In the genomic region with DNA sequence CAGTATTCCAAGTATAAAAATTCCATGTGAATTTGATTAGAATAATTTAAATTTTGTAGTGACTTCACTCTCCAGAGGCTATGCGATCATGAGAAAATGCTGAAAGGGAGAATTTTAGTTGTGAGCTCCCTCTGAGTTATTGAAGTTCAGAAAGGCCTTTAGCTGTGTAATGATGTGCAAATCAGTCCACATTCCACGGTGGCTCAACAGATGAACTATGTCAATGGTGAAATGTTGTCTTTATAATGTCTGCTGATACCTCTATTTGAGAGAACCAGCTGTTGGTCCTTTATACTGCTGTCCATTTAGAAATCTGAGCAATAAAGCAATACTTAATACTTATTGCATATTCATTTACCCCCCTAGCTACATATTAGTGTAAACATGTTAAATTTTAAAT, we compare ENCODE assay signal across 24 cellular contexts. TPM values are rescaled to one million over a fixed set of nuclear protein-coding genes. Genes with fewer than 3 reads are reported as not detected.
"Had no signal": no experiment of that assay in that cellular context is flagged by ENCODE, and none has a peak within 500 bp of the region (broad histone marks: within the 10 kb centered on the region; RNA-seq: fewer than 3 reads in every experiment).

No MANE protein-coding gene starts in this region.

- H3K27me3 ChIP-seq: breast epithelium, pancreas, right atrium auricular region, stomach, suprapubic skin, tibial nerve had no signal

- H3K4me3 ChIP-seq: breast epithelium, coronary artery, left ventricle myocardium inferior, pancreas, psoas muscle, right atrium auricular region, stomach, suprapubic skin, tibial nerve had no signal

- H3K36me3 ChIP-seq: breast epithelium, left ventricle myocardium inferior, pancreas, right atrium auricular region, stomach, suprapubic skin, tibial nerve had no signal

- H3K27ac ChIP-seq: breast epithelium, coronary artery, epithelial cell of prostate, left ventricle myocardium inferior, pancreas, psoas muscle, right atrium auricular region, stomach, suprapubic skin, tibial nerve had no signal

- H3K4me1 Mint-ChIP-seq: activated CD8-positive, alpha-beta memory T cell treated with anti-CD3 and anti-CD28 coated beads, Interleukin-2, amount 10 ng/mL, durations not matched to agents 7 days and 5 days; central memory CD8-positive, alpha-beta T cell; immature natural killer cell had no signal

- DNase-seq: activated CD4-positive, alpha-beta T cell treated with anti-CD3 and anti-CD28 coated beads for 48 hours; activated CD8-positive, alpha-beta memory T cell treated with anti-CD3 and anti-CD28 coated beads, Interleukin-2, amount 10 ng/mL, durations not matched to agents 7 days and 5 days; activated CD8-positive, alpha-beta T cell treated with anti-CD3 and anti-CD28 coated beads for 36 hours; activated gamma-delta T cell; foreskin melanocyte; immature natural killer cell; kidney glomerular epithelial cell; left ventricle myocardium inferior; midbrain; pancreas; psoas muscle; stimulated activated CD4-positive, alpha-beta T cell treated with anti-CD3 and anti-CD28 coated beads, Interleukin-4, amount 100 ng/mL, for 24 hours; stomach had no signal

- H3K9me3 ChIP-seq: breast epithelium, left ventricle myocardium inferior, pancreas, psoas muscle, right atrium auricular region, stomach, suprapubic skin, tibial nerve had no signal

- H3K27me3 Mint-ChIP-seq: central memory CD8-positive, alpha-beta T cell had no signal

- H3K4me3 Mint-ChIP-seq: activated CD8-positive, alpha-beta memory T cell treated with anti-CD3 and anti-CD28 coated beads, Interleukin-2, amount 10 ng/mL, durations not matched to agents 7 days and 5 days; activated CD8-positive, alpha-beta T cell treated with anti-CD3 and anti-CD28 coated beads for 36 hours; activated naive CD8-positive, alpha-beta T cell; activated T-helper 1 cell treated with anti-CD3 and anti-CD28 coated beads, Interleukin-12 subunit alpha, Interleukin-12 subunit beta, Interleukin-2, Interleukin-4 antibody, amounts not matched to agents 30 ng/mL and 10 ng/mL and 1 ng/mL, durations not matched to agents 14 hours and 24 hours and 36 hours; central memory CD8-positive, alpha-beta T cell; immature natural killer cell; natural killer cell treated with Interleukin-12 subunit alpha and Interleukin-12 subunit beta and Interleukin-15 and Interleukin-18, amount 100 ng/mL, for 72 hours had no signal

- ATAC-seq: activated CD8-positive, alpha-beta memory T cell treated with anti-CD3 and anti-CD28 coated beads, Interleukin-2, amount 10 ng/mL, durations not matched to agents 7 days and 5 days; activated CD8-positive, alpha-beta T cell treated with anti-CD3 and anti-CD28 coated beads for 36 hours; natural killer cell treated with Interleukin-12 subunit alpha and Interleukin-12 subunit beta and Interleukin-15 and Interleukin-18, amount 100 ng/mL, for 72 hours; pancreas; psoas muscle had no signal

- H3K36me3 Mint-ChIP-seq: activated CD8-positive, alpha-beta memory T cell treated with anti-CD3 and anti-CD28 coated beads, Interleukin-2, amount 10 ng/mL, durations not matched to agents 7 days and 5 days; activated naive CD8-positive, alpha-beta T cell; immature natural killer cell; natural killer cell treated with Interleukin-12 subunit alpha and Interleukin-12 subunit beta and Interleukin-15 and Interleukin-18, amount 100 ng/mL, for 72 hours had no signal

- H3K27ac Mint-ChIP-seq: activated CD8-positive, alpha-beta memory T cell treated with anti-CD3 and anti-CD28 coated beads, Interleukin-2, amount 10 ng/mL, durations not matched to agents 7 days and 5 days; activated CD8-positive, alpha-beta T cell treated with anti-CD3 and anti-CD28 coated beads for 36 hours; activated naive CD8-positive, alpha-beta T cell; activated T-helper 1 cell treated with anti-CD3 and anti-CD28 coated beads, Interleukin-12 subunit alpha, Interleukin-12 subunit beta, Interleukin-2, Interleukin-4 antibody, amounts not matched to agents 30 ng/mL and 10 ng/mL and 1 ng/mL, durations not matched to agents 14 hours and 24 hours and 36 hours; immature natural killer cell; natural killer cell treated with Interleukin-12 subunit alpha and Interleukin-12 subunit beta and Interleukin-15 and Interleukin-18, amount 100 ng/mL, for 72 hours had no signal

- H3K4me1 ChIP-seq: breast epithelium, left ventricle myocardium inferior, psoas muscle, stomach, suprapubic skin had no signal

- H3K9me3 Mint-ChIP-seq: activated CD8-positive, alpha-beta T cell treated with anti-CD3 and anti-CD28 coated beads for 36 hours; activated T-helper 1 cell treated with anti-CD3 and anti-CD28 coated beads, Interleukin-12 subunit alpha, Interleukin-12 subunit beta, Interleukin-2, Interleukin-4 antibody, amounts not matched to agents 30 ng/mL and 10 ng/mL and 1 ng/mL, durations not matched to agents 14 hours and 24 hours and 36 hours; central memory CD8-positive, alpha-beta T cell; natural killer cell treated with Interleukin-12 subunit alpha and Interleukin-12 subunit beta and Interleukin-15 and Interleukin-18, amount 100 ng/mL, for 72 hours had no signal

RNA-seq across cellular contexts. Expression of gene ITGB8, which starts 7.1 kb away (rescaled TPM):
- total RNA-seq: activated CD8-positive, alpha-beta T cell treated with anti-CD3 and anti-CD28 coated beads for 36 hours; T-helper 2 cell treated with Interferon-gamma antibody and Interleukin-4, amounts not matched to agents 100 ng/mL and 5 ng/mL, for 36 hours had no signal
- polyA plus RNA-seq: immature natural killer cell had no signal
